ENCODE assay signal across 9 cellular contexts in genomic region chr15:91049378-91050127, GRCh38. TPM values are rescaled to one million over a fixed set of nuclear protein-coding genes. Genes with fewer than 3 reads are reported as not detected.
DNase-seq lines count a peak whose midpoint lies in the region; ATAC-seq and TF ChIP-seq lines count a peak whose summit lies in the region.
"Had no signal": no experiment of that assay in that cellular context is flagged by ENCODE, and none has a peak within 500 bp of the region (broad histone marks: within the 10 kb centered on the region; RNA-seq: fewer than 3 reads in every experiment).

No MANE protein-coding gene starts in this region.

- H3K27me3 Mint-ChIP-seq in activated naive CD8-positive, alpha-beta T cell treated with anti-CD3 and anti-CD28 coated beads, Interleukin-2, amount 50 U/mL, for 24 hours = peaks cover 10% of the 10 kb centered on the region
- no peaks in the 10 kb centered on the region for H3K27me3 Mint-ChIP-seq in glutamatergic neuron (ENCODE audit: unreplicated experiment)

- H4K20me1 ChIP-seq in KMS-11 (ENCODE audit: insufficient read depth) = no peaks in the 10 kb centered on the region

- H3K4me1 Mint-ChIP-seq in activated naive CD8-positive, alpha-beta T cell treated with anti-CD3 and anti-CD28 coated beads, Interleukin-2, amount 50 U/mL, for 24 hours = peaks cover 14% of the 10 kb centered on the region
- H3K4me1 Mint-ChIP-seq in glutamatergic neuron (ENCODE audit: low read depth, unreplicated experiment) = no peaks in the 10 kb centered on the region

- peak; percentile 78 for TF ChIP-seq CTCF in KMS-11 (conservative IDR thresholded peaks at IDR 0.05; ENCODE audit: low read depth, low read length)
- peak; percentile 10 to 70 (median 60) for TF ChIP-seq CTCF in Peyer's patch (IDR thresholded peaks at IDR 0.05)
- TF ChIP-seq CTCF in glutamatergic neuron (IDR thresholded peaks at IDR 0.05; ENCODE audit: partially characterized antibody, unreplicated experiment) = peak; percentile 42
- TF ChIP-seq CTCF in psoas muscle (IDR thresholded peaks at IDR 0.05) = peak; percentile 62

- H3K4me2 ChIP-seq in KMS-11 = peak overlapping the region; percentile 11; the same call in 1 of the 2 replicates

- WGBS in psoas muscle, 3 donors = 27 to 33% (median 29%) methylated on average over 12 of the region's 12 CpGs

- ATAC-seq in GM21515 (IDR thresholded peaks at IDR 0.05; ENCODE audit: unreplicated experiment) (peak; percentile 83), psoas muscle (peak; percentile 83 to 94 (median 91)), GM18873 (IDR thresholded peaks at IDR 0.05; ENCODE audit: low FRiP score, unreplicated experiment) (no peak)
- ATAC-seq in activated naive CD8-positive, alpha-beta T cell treated with anti-CD3 and anti-CD28 coated beads, Interleukin-2, amount 50 U/mL, for 24 hours = peak; percentile 90

- H3K9me3 Mint-ChIP-seq in activated naive CD8-positive, alpha-beta T cell treated with anti-CD3 and anti-CD28 coated beads, Interleukin-2, amount 50 U/mL, for 24 hours = no peaks in the 10 kb centered on the region
- no peaks in the 10 kb centered on the region for H3K9me3 Mint-ChIP-seq in glutamatergic neuron (ENCODE audit: unreplicated experiment)

- H3K36me3 ChIP-seq in KMS-11 (ENCODE audit: insufficient read depth) (no peaks in the 10 kb centered on the region), Peyer's patch (no peaks in the 10 kb centered on the region), psoas muscle (ENCODE audit: insufficient read depth in 1 of 2, low read depth in 1 of 2) (no peaks in the 10 kb centered on the region)

- H3K9me3 ChIP-seq in Peyer's patch (no peaks in the 10 kb centered on the region), psoas muscle (no peaks in the 10 kb centered on the region)

- no peak overlapping the region for H3K27ac ChIP-seq in KMS-11
- no peak overlapping the region for H3K27ac ChIP-seq in Peyer's patch
- no peak overlapping the region for H3K27ac ChIP-seq in psoas muscle

- peak; percentile 4 for DNase-seq in DMS79 (lab: John Stamatoyannopoulos, UW)
- peak in 2 of 3 donors; percentile 42 to 82 for DNase-seq in Peyer's patch
- peak; percentile 52 for DNase-seq in activated naive CD8-positive, alpha-beta T cell treated with anti-CD3 and anti-CD28 coated beads, Interleukin-2, amount 50 U/mL, for 24 hours
- DNase-seq in glutamatergic neuron = peak; percentile 61
- no peak for DNase-seq in psoas muscle

- no peaks in the 10 kb centered on the region for H3K36me3 Mint-ChIP-seq in activated naive CD8-positive, alpha-beta T cell treated with anti-CD3 and anti-CD28 coated beads, Interleukin-2, amount 50 U/mL, for 24 hours (ENCODE audit: low read depth)
- H3K36me3 Mint-ChIP-seq in glutamatergic neuron (ENCODE audit: unreplicated experiment) = peaks cover 7% of the 10 kb centered on the region
- H3K36me3 Mint-ChIP-seq: activated naive CD8-positive, alpha-beta T cell had no signal

- H3K4me3 ChIP-seq in KMS-11 (IDR thresholded peaks at IDR 0.05; ENCODE audit: insufficient read depth, low read depth, low read length) = no peak overlapping the region
- H3K4me3 ChIP-seq in Peyer's patch = no peak overlapping the region
- H3K4me3 ChIP-seq in psoas muscle = no peak overlapping the region

- H3K9ac ChIP-seq in KMS-11 = no peak overlapping the region

- no peak for TF ChIP-seq POLR2A in Peyer's patch (IDR thresholded peaks at IDR 0.05)

- H3K27me3 ChIP-seq in KMS-11 (ENCODE audit: insufficient read depth, low read depth) (no peaks in the 10 kb centered on the region), Peyer's patch (no peaks in the 10 kb centered on the region), psoas muscle (ENCODE audit: insufficient read depth in 3 of 3, low read length in 2 of 3) (peaks cover 0 to 10% (median 3%) of the 10 kb centered on the region in 3 donors)

- H3K79me2 ChIP-seq in KMS-11 (ENCODE audit: insufficient read depth, low read depth) = no peaks in the 10 kb centered on the region

- intact Hi-C loops in psoas muscle (cut with DNase I) = loop anchor here in 1 of 2 donors (2.0 kb wide), 1 partner anchor 93 kb away; no protein-coding TSS in a partner anchor

- H2AFZ ChIP-seq in KMS-11 (ENCODE audit: low read depth) = no peak overlapping the region; the same call in 1 of the 2 replicates

- H3K4me1 ChIP-seq in KMS-11 (ENCODE audit: low read depth, poor library complexity, severe bottlenecking) (peaks cover 21% of the 10 kb centered on the region), Peyer's patch (peaks cover 0 to 4% (median 0%) of the 10 kb centered on the region in 4 donors), psoas muscle (no peaks in the 10 kb centered on the region)

- H3K4me3 Mint-ChIP-seq in activated naive CD8-positive, alpha-beta T cell treated with anti-CD3 and anti-CD28 coated beads, Interleukin-2, amount 50 U/mL, for 24 hours = no peak overlapping the region
- no peak overlapping the region for H3K4me3 Mint-ChIP-seq in glutamatergic neuron (ENCODE audit: unreplicated experiment)
- H3K4me3 Mint-ChIP-seq: activated naive CD8-positive, alpha-beta T cell had no signal

- no peak overlapping the region for H3K27ac Mint-ChIP-seq in activated naive CD8-positive, alpha-beta T cell treated with anti-CD3 and anti-CD28 coated beads, Interleukin-2, amount 50 U/mL, for 24 hours
- H3K27ac Mint-ChIP-seq in glutamatergic neuron (ENCODE audit: unreplicated experiment) = no peak overlapping the region
- H3K27ac Mint-ChIP-seq: activated naive CD8-positive, alpha-beta T cell had no signal

RNA-seq across cellular contexts. Expression of gene VPS33B, which starts 27.2 kb away (rescaled TPM):
- total RNA-seq in Peyer's patch (10 to 100 TPM; 12.4 to 31.5 (median 27.8) TPM), glutamatergic neuron (ENCODE audit: unreplicated experiment) (31.7 TPM), psoas muscle (1 to 10 TPM; 4.2 to 6.7 (median 4.7) TPM)
- 1 to 10 TPM; 3.2 to 7.5 (median 6.7) TPM for polyA plus RNA-seq in psoas muscle

RNA-seq across cellular contexts. Expression of gene SV2B, which starts 50.5 kb away (rescaled TPM):
- total RNA-seq in Peyer's patch (1 to 10 TPM in 1 of 4 donors, under 1 TPM in 3; 0.18 to 2.5 (median 0.69) TPM), glutamatergic neuron (ENCODE audit: unreplicated experiment) (7.1 TPM), psoas muscle (10 to 100 TPM in 1 of 4 donors, 1 to 10 TPM in 3; 2.1 to 10.1 (median 4.9) TPM)
- under 1 TPM; 0.25 to 0.75 (median 0.64) TPM for polyA plus RNA-seq in psoas muscle

RNA-seq across cellular contexts. Expression of gene PRC1, which starts 55.2 kb away (rescaled TPM):
- 10 to 100 TPM; 11.9 to 86.6 (median 22.8) TPM for total RNA-seq in Peyer's patch
- 42.5 TPM for total RNA-seq in glutamatergic neuron (ENCODE audit: unreplicated experiment)
- 1 to 10 TPM; 1.6 to 2.2 (median 1.9) TPM for total RNA-seq in psoas muscle
- polyA plus RNA-seq in psoas muscle = 1 to 10 TPM in 2 of 3 donors, under 1 TPM in 1; 0.68 to 3.5 (median 1.3) TPM

Comparison
In these comparisons a context has a peak if more than half of its experiments do, and no peak if none do; other contexts are left out.
1. DNase-seq: peak in DMS79 (single experiment), Peyer's patch (2 of 3), activated naive CD8-positive, alpha-beta T cell treated with anti-CD3 and anti-CD28 coated beads, Interleukin-2, amount 50 U/mL, for 24 hours (single experiment) and glutamatergic neuron (single experiment); none in psoas muscle (0 of 2).
2. RNA of gene PRC1, which starts 55.2 kb away (total RNA-seq): 42.5 TPM in glutamatergic neuron (single experiment) and 11.9 to 86.6 TPM in Peyer's patch; 1.6 to 2.2 TPM in psoas muscle; every median in the first group is over 4 times any median in the second.
3. Peak in every context shown above with its lines, with median percentiles within 50 percentile points of each other: CTCF ChIP-seq.